17 cellular contexts compared by ENCODE assay signal in the genomic region with DNA sequence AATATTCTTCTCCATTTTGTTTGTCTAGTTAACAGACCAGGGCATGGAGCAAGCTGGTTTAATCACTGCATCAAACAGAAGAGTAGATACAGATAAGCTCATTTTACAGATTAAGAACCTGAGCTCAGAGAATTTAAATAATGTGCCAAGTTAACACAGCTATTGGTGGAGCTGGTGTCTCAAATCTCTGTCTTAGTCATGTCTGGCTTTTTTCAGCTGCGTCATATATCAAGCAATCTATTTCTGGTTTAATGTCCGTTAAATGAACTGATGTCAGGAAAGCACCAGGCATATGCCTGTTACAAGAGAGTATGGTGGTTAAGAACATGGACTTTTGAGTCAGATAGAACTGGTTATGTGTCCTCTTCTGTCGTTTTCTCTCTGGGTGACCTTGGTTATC.
DNase-seq lines count a peak whose midpoint lies in the region; ATAC-seq and TF ChIP-seq lines count a peak whose summit lies in the region.
"Had no signal": no experiment of that assay in that cellular context is flagged by ENCODE, and none has a peak within 500 bp of the region (broad histone marks: within the 10 kb centered on the region; RNA-seq: fewer than 3 reads in every experiment).

No MANE protein-coding gene starts in this region.

- H3K4me3 ChIP-seq in BE2C (ENCODE audit: low read depth, low read length) = peak overlapping the region; percentile 6; the same call in 1 of the 2 replicates
- no peak overlapping the region for H3K4me3 ChIP-seq in Loucy (ENCODE audit: low read length, poor library complexity, severe bottlenecking)
- H3K4me3 ChIP-seq in fibroblast of mammary gland (ENCODE audit: control insufficient read depth, low read depth, low read length) = no peak overlapping the region
- no peak overlapping the region for H3K4me3 ChIP-seq in coronary artery
- H3K4me3 ChIP-seq: cardiac muscle cell, pancreas, SJCRH30 had no signal

- H3K27me3 ChIP-seq in BE2C (no peaks in the 10 kb centered on the region), Loucy (ENCODE audit: insufficient read depth, low read length, poor library complexity, severe bottlenecking) (no peaks in the 10 kb centered on the region)
- H3K27me3 ChIP-seq: cardiac muscle cell, pancreas, SJCRH30 had no signal

- H4K20me1 ChIP-seq in Loucy (ENCODE audit: insufficient read depth, low read length, poor library complexity, severe bottlenecking) = no peaks in the 10 kb centered on the region

- H3K36me3 ChIP-seq in BE2C (no peaks in the 10 kb centered on the region), Loucy (ENCODE audit: insufficient read depth, low read length) (no peaks in the 10 kb centered on the region)
- H3K36me3 ChIP-seq: cardiac muscle cell, pancreas, SJCRH30 had no signal

- TF ChIP-seq CTCF in BE2C (IDR thresholded peaks at IDR 0.05; ENCODE audit: low read depth, low read length) (no peak), Loucy (conservative IDR thresholded peaks at IDR 0.05; ENCODE audit: low read length) (no peak), fibroblast of mammary gland (conservative IDR thresholded peaks at IDR 0.05; ENCODE audit: control insufficient read depth, insufficient read depth, low read depth, low read length) (no peak), coronary artery (IDR thresholded peaks at IDR 0.05) (no peak)

- H3K4me2 ChIP-seq in Loucy (ENCODE audit: low read depth, low read length, poor library complexity, severe bottlenecking) = no peak overlapping the region

- H3K79me2 ChIP-seq in Loucy (ENCODE audit: insufficient read depth, low read length) = no peaks in the 10 kb centered on the region

- peak overlapping the region; percentile 67; the same call in 1 of the 2 replicates for H2AFZ ChIP-seq in Loucy (ENCODE audit: low read length)

- ATAC-seq in HG02642 (IDR thresholded peaks at IDR 0.05; ENCODE audit: poor library complexity, unreplicated experiment) = peak; percentile 66
- ATAC-seq: pancreas, WTC11 had no signal

- no peaks in the 10 kb centered on the region for H3K4me1 ChIP-seq in BE2C
- peaks cover 4% of the 10 kb centered on the region for H3K4me1 ChIP-seq in Loucy (ENCODE audit: insufficient read depth, low read length, poor library complexity, severe bottlenecking)
- H3K4me1 ChIP-seq: pancreas, SJCRH30 had no signal

- no peaks in the 10 kb centered on the region for H3K9me2 ChIP-seq in Loucy (replicated peaks; ENCODE audit: low read depth, low read length)

- no peaks in the 10 kb centered on the region for H3F3A ChIP-seq in Loucy (ENCODE audit: low read depth)

- H3K27ac ChIP-seq in coronary artery = no peak overlapping the region
- H3K27ac ChIP-seq: cardiac muscle cell, pancreas, SJCRH30 had no signal

- H3K9me3 ChIP-seq in BE2C (no peaks in the 10 kb centered on the region), Loucy (ENCODE audit: insufficient read depth, low read depth, low read length) (no peaks in the 10 kb centered on the region)
- H3K9me3 ChIP-seq: pancreas, SJCRH30 had no signal

- H3K9ac ChIP-seq in Loucy (ENCODE audit: low read depth, low read length, poor library complexity, severe bottlenecking) = no peak overlapping the region

- DNase-seq in BE2C = no peak
- peak; percentile 24 for DNase-seq in fibroblast of mammary gland (ENCODE audit: low read depth)
- no peak for DNase-seq in NCI-H1092 (lab: John Stamatoyannopoulos, UW)
- DNase-seq in coronary artery (ENCODE audit: low spot score) = no peak
- DNase-seq in superior temporal gyrus (ENCODE audit: extremely low spot score) = no peak
- DNase-seq in stimulated activated CD4-positive, alpha-beta T cell treated with anti-CD3 and anti-CD28 coated beads, Interleukin-4, amount 100 ng/mL, for 1 hour = no peak
- DNase-seq: activated naive CD4-positive, alpha-beta T cell treated with anti-CD3 and anti-CD28 coated beads, Interleukin-2, amount 10 ng/mL, durations not matched to agents 7 days and 5 days; COR-L47; immature natural killer cell; NCI-H2081; pancreas; SJCRH30; substantia nigra had no signal
